Comparison of ENCODE assay signal across 8 cellular contexts in genomic region chrX:110316351-110317078, GRCh38. TPM values are rescaled to one million over a fixed set of nuclear protein-coding genes. Genes with fewer than 3 reads are reported as not detected.
DNase-seq lines count a peak whose midpoint lies in the region; ATAC-seq and TF ChIP-seq lines count a peak whose summit lies in the region.

No MANE protein-coding gene starts in this region.

- H3K27me3 ChIP-seq in right atrium auricular region: no peaks in the 10 kb centered on the region
- no peaks in the 10 kb centered on the region for H3K27me3 ChIP-seq in hepatocyte

- H3K4me1 ChIP-seq in right atrium auricular region (no peaks in the 10 kb centered on the region), hepatocyte (ENCODE audit: insufficient read depth) (peaks cover 9% of the 10 kb centered on the region)

- ATAC-seq in Right ventricle myocardium superior (ENCODE audit: poor library complexity): no peak
- ATAC-seq in stimulated activated memory B cell treated with anti-CD40 and anti-IgM and Interleukin-4, amounts not matched to agents 10 μg/mL and 1 μg/mL and 100 μg/mL, for 72 hours: no peak
- ATAC-seq in GM21390 (IDR thresholded peaks at IDR 0.05; ENCODE audit: unreplicated experiment): no peak
- no peak for ATAC-seq in GM21515 (IDR thresholded peaks at IDR 0.05; ENCODE audit: unreplicated experiment)
- ATAC-seq in HG03280 (IDR thresholded peaks at IDR 0.05; ENCODE audit: unreplicated experiment): no peak

- intact Hi-C loops in Right ventricle myocardium superior (cut with DNase I): no loop called here
- intact Hi-C loops in activated CD4-positive, alpha-beta memory T cell treated with anti-CD3 and anti-CD28 coated beads for 36 hours (cut with micrococcal nuclease): loop anchor here (5.0 kb wide), 1 partner anchor 314 kb away; the partner anchor contains the start of gene TMEM164

- TF ChIP-seq CTCF in right atrium auricular region (IDR thresholded peaks at IDR 0.05) (no peak), hepatocyte (IDR thresholded peaks at IDR 0.05; ENCODE audit: poor library complexity) (no peak)

- H3K9me3 ChIP-seq in right atrium auricular region: no peaks in the 10 kb centered on the region
- no peaks in the 10 kb centered on the region for H3K9me3 ChIP-seq in hepatocyte (ENCODE audit: low read depth)

- H3K79me2 ChIP-seq in hepatocyte: peaks cover 58% of the 10 kb centered on the region

- H3K4me2 ChIP-seq in hepatocyte: peak overlapping the region; percentile 74

- CTCF ChIA-PET in activated CD4-positive, alpha-beta memory T cell treated with anti-CD3 and anti-CD28 coated beads for 36 hours (lab: Charles Lee): interaction anchor here (1.0 to 1.9 kb wide), 4 partner anchors 29 to 156 kb away, joined by 3 to 6 read pairs (median 4); no protein-coding TSS in a partner anchor

- peak overlapping the region; percentile 93 for H3K4me3 Mint-ChIP-seq in activated CD4-positive, alpha-beta memory T cell treated with anti-CD3 and anti-CD28 coated beads for 36 hours
- H3K4me3 Mint-ChIP-seq in stimulated activated memory B cell treated with anti-CD40 and anti-IgM and Interleukin-4, amounts not matched to agents 10 μg/mL and 1 μg/mL and 100 μg/mL, for 72 hours: peak overlapping the region; percentile 100

- H3K4me1 Mint-ChIP-seq in activated CD4-positive, alpha-beta memory T cell treated with anti-CD3 and anti-CD28 coated beads for 36 hours (ENCODE audit: low read depth): peaks cover 39% of the 10 kb centered on the region
- peaks cover 8% of the 10 kb centered on the region for H3K4me1 Mint-ChIP-seq in stimulated activated memory B cell treated with anti-CD40 and anti-IgM and Interleukin-4, amounts not matched to agents 10 μg/mL and 1 μg/mL and 100 μg/mL, for 72 hours

- no peaks in the 10 kb centered on the region for H3K9me2 ChIP-seq in hepatocyte (replicated peaks; ENCODE audit: insufficient read depth)

- POLR2A ChIA-PET in activated CD4-positive, alpha-beta memory T cell treated with anti-CD3 and anti-CD28 coated beads for 36 hours (lab: Charles Lee): interaction anchor here (1.0 kb wide), 1 partner anchor 86 kb away, joined by 5 read pairs; no protein-coding TSS in a partner anchor

- WGBS in hepatocyte (ENCODE audit: low lambda C conversion rate, missing lambda C conversion rate): 39% methylated on average over 12 of the region's 12 CpGs

- no peaks in the 10 kb centered on the region for H3K9me3 Mint-ChIP-seq in activated CD4-positive, alpha-beta memory T cell treated with anti-CD3 and anti-CD28 coated beads for 36 hours
- no peaks in the 10 kb centered on the region for H3K9me3 Mint-ChIP-seq in stimulated activated memory B cell treated with anti-CD40 and anti-IgM and Interleukin-4, amounts not matched to agents 10 μg/mL and 1 μg/mL and 100 μg/mL, for 72 hours

- H2AFZ ChIP-seq in hepatocyte: no peak overlapping the region

- H3K27ac Mint-ChIP-seq in activated CD4-positive, alpha-beta memory T cell treated with anti-CD3 and anti-CD28 coated beads for 36 hours: peak overlapping the region; percentile 88
- peak overlapping the region; percentile 99 for H3K27ac Mint-ChIP-seq in stimulated activated memory B cell treated with anti-CD40 and anti-IgM and Interleukin-4, amounts not matched to agents 10 μg/mL and 1 μg/mL and 100 μg/mL, for 72 hours

- H3K27ac ChIP-seq in right atrium auricular region (peak overlapping the region in 1 of 2 donors; percentile 78), hepatocyte (peak overlapping the region; percentile 89)

- no peaks in the 10 kb centered on the region for H3K27me3 Mint-ChIP-seq in activated CD4-positive, alpha-beta memory T cell treated with anti-CD3 and anti-CD28 coated beads for 36 hours
- no peaks in the 10 kb centered on the region for H3K27me3 Mint-ChIP-seq in stimulated activated memory B cell treated with anti-CD40 and anti-IgM and Interleukin-4, amounts not matched to agents 10 μg/mL and 1 μg/mL and 100 μg/mL, for 72 hours

- H3K36me3 ChIP-seq in right atrium auricular region (no peaks in the 10 kb centered on the region), hepatocyte (replicated peaks; ENCODE audit: insufficient read depth, low read depth) (no peaks in the 10 kb centered on the region)

- H3K36me3 Mint-ChIP-seq in activated CD4-positive, alpha-beta memory T cell treated with anti-CD3 and anti-CD28 coated beads for 36 hours: no peaks in the 10 kb centered on the region
- no peaks in the 10 kb centered on the region for H3K36me3 Mint-ChIP-seq in stimulated activated memory B cell treated with anti-CD40 and anti-IgM and Interleukin-4, amounts not matched to agents 10 μg/mL and 1 μg/mL and 100 μg/mL, for 72 hours

- DNase-seq in right atrium auricular region (ENCODE audit: low spot score): no peak
- DNase-seq in Right ventricle myocardium superior: no peak
- no peak for DNase-seq in activated CD4-positive, alpha-beta memory T cell treated with anti-CD3 and anti-CD28 coated beads for 36 hours
- no peak for DNase-seq in hepatocyte (ENCODE audit: low spot score)

- no peaks in the 10 kb centered on the region for H4K20me1 ChIP-seq in hepatocyte (ENCODE audit: insufficient read depth, poor library complexity, severe bottlenecking)

- H3K4me3 ChIP-seq in right atrium auricular region (peak overlapping the region; percentile 67 to 74), hepatocyte (peak overlapping the region; percentile 84)

RNA-seq across cellular contexts. Expression of gene AMMECR1, which starts 1.4 kb away (rescaled TPM):
- total RNA-seq in right atrium auricular region (1 to 10 TPM; 1.7 to 2.5 TPM), Right ventricle myocardium superior (0.62 TPM), hepatocyte (25.9 and 33.3 TPM in 2 replicates)
- 1 to 10 TPM; 8.0 to 8.9 TPM for total RNA-seq in activated CD4-positive, alpha-beta memory T cell treated with anti-CD3 and anti-CD28 coated beads for 36 hours
- polyA plus RNA-seq in hepatocyte: 18.3 and 24.6 TPM in 2 replicates

RNA-seq across cellular contexts. Expression of gene RTL9, which starts 42.1 kb away (rescaled TPM):
- total RNA-seq in right atrium auricular region (under 1 TPM; 0.41 to 0.67 TPM), Right ventricle myocardium superior (0.35 TPM), hepatocyte (2.7 and 2.9 TPM in 2 replicates)
- total RNA-seq in activated CD4-positive, alpha-beta memory T cell treated with anti-CD3 and anti-CD28 coated beads for 36 hours: under 1 TPM in 1 of 2 experiments, not detected in 1; 0.05 TPM
- polyA plus RNA-seq in hepatocyte: 0.65 and 1.3 TPM in 2 replicates
